ENCODE assay signal across 24 cellular contexts in genomic region chr20:4043329-4043728, GRCh38.
"Had no signal": no experiment of that assay in that cellular context is flagged by ENCODE, and none has a peak within 500 bp of the region (broad histone marks: within the 10 kb centered on the region; RNA-seq: fewer than 3 reads in every experiment).

No MANE protein-coding gene starts in this region.

- FAIRE-seq: frontal cortex had no signal

- H3K9me3 ChIP-seq: ascending aorta, breast epithelium, colonic mucosa had no signal

- H3K27ac ChIP-seq: ascending aorta, breast epithelium, cardiac muscle cell, colonic mucosa, WERI-Rb-1 had no signal

- DNase-seq: activated B cell treated with CpG ODN at 0.5 μM for 24 hours; activated CD4-positive, alpha-beta T cell treated with anti-CD3 and anti-CD28 coated beads for 48 hours; activated CD4-positive, alpha-beta T cell treated with anti-CD3 and anti-CD28 coated beads, Interleukin-2, amount 50 U/mL, for 1 hour; activated CD4-positive, alpha-beta T cell treated with anti-CD3 and anti-CD28 coated beads, Interleukin-2, amount 50 U/mL, for 48 hours; activated CD8-positive, alpha-beta T cell treated with anti-CD3 and anti-CD28 coated beads for 36 hours; activated effector memory CD4-positive, alpha-beta T cell treated with Interleukin-2 at 50 U/mL for 16 hours; activated gamma-delta T cell treated with Interleukin-2 at 50 U/mL for 16 hours; activated naive CD4-positive, alpha-beta T cell treated with Interleukin-2 at 50 U/mL for 16 hours; activated naive CD8-positive, alpha-beta T cell treated with anti-CD3 and anti-CD28 coated beads, Interleukin-2, amount 10 ng/mL, durations not matched to agents 7 days and 5 days; activated T-cell treated with anti-CD3 and anti-CD28 coated beads, Interleukin-2, amount 50 U/mL, for 48 hours; central memory CD4-positive, alpha-beta T cell; cerebellar nuclear complex; colonic mucosa; effector memory CD4-positive, alpha-beta T cell; foreskin fibroblast; T-cell; T-helper 9 cell; WERI-Rb-1 had no signal

- H3K4me3 ChIP-seq: ascending aorta, breast epithelium, cardiac muscle cell, colonic mucosa had no signal

- ATAC-seq: activated CD4-positive, CD25-positive, alpha-beta regulatory T cell treated with anti-CD3 and anti-CD28 coated beads, Interleukin-2, amount 50 U/mL, for 24 hours; activated CD8-positive, alpha-beta T cell treated with anti-CD3 and anti-CD28 coated beads for 36 hours; esophagus mucosa; T-cell had no signal

- H3K27me3 ChIP-seq: ascending aorta, breast epithelium, cardiac muscle cell, colonic mucosa had no signal

- H3K36me3 ChIP-seq: ascending aorta, breast epithelium, cardiac muscle cell, colonic mucosa, WERI-Rb-1 had no signal
